11 cellular contexts compared by ENCODE assay signal in the genomic region with DNA sequence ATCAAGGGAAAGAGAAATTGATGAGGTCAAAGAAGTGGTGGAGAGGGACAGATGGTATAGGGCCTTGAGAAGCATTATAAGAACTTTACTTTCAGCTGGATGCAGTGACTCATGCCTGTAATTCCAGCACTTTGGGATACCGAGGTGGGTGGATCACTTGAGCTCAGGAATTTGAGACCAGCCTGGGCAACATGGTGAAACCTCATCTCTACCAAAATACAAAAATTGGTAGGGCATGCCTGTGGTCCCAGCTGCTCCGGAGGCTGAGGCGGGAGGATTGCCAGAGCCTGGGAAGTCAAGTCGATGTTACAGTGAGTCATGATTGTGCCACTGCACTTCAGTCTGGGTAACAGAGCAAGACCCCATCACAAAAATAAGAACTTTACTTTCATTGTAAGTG. TPM values are rescaled to one million over a fixed set of nuclear protein-coding genes. Genes with fewer than 3 reads are reported as not detected.
DNase-seq lines count a peak whose midpoint lies in the region; ATAC-seq and TF ChIP-seq lines count a peak whose summit lies in the region.
"Had no signal": no experiment of that assay in that cellular context is flagged by ENCODE, and none has a peak within 500 bp of the region (broad histone marks: within the 10 kb centered on the region; RNA-seq: fewer than 3 reads in every experiment).

No MANE protein-coding gene starts in this region.

- CTCF ChIA-PET in BJ (lab: Yijun Ruan, JAX), result interaction anchor here (0.8 kb wide), 1 partner anchor 104 kb away, joined by 3 read pairs; no protein-coding TSS in a partner anchor

- DNase-seq in BJ (ENCODE audit: low read depth), result peak; percentile 70
- peak; percentile 86 for DNase-seq in HS-5 (ENCODE audit: low read depth)
- peak; percentile 90 for DNase-seq in astrocyte of the hippocampus (ENCODE audit: low read depth, low spot score)
- DNase-seq in myocyte (ENCODE audit: low read depth), result peak; percentile 96
- no peak for DNase-seq in adrenal gland
- no peak for DNase-seq in NCI-H345 (lab: John Stamatoyannopoulos, UW)
- DNase-seq in stimulated activated CD4-positive, alpha-beta T cell treated with anti-CD3 and anti-CD28 coated beads, Interleukin-4, amount 100 ng/mL, for 24 hours, result no peak
- DNase-seq: Caco-2, substantia nigra had no signal

- H3K27me3 ChIP-seq in BJ (ENCODE audit: control insufficient read depth, insufficient read depth, low read length) (no peaks in the 10 kb centered on the region), adrenal gland (no peaks in the 10 kb centered on the region)
- H3K27me3 ChIP-seq: gastroesophageal sphincter had no signal

- no peak for ATAC-seq in HG02610 (IDR thresholded peaks at IDR 0.05; ENCODE audit: unreplicated experiment)
- ATAC-seq: gastroesophageal sphincter had no signal

- TF ChIP-seq CTCF in BJ (IDR thresholded peaks at IDR 0.05; ENCODE audit: insufficient read depth, low read depth, low read length) (no peak), adrenal gland (IDR thresholded peaks at IDR 0.05) (no peak)

- 54 to 64% (median 60%) methylated on average over 4 of the region's 4 CpGs for WGBS in adrenal gland, 4 donors

- H3K36me3 ChIP-seq in BJ (ENCODE audit: control insufficient read depth, insufficient read depth, low read length), result peaks cover 3% of the 10 kb centered on the region
- peaks cover 0 to 44% of the 10 kb centered on the region in 2 donors for H3K36me3 ChIP-seq in adrenal gland (replicated peaks in 1 of 2)

- peaks cover 25 to 68% of the 10 kb centered on the region in 2 donors for H3K4me1 ChIP-seq in adrenal gland (replicated peaks in 1 of 2)
- H3K4me1 ChIP-seq: Caco-2 had no signal

- intact Hi-C loops in adrenal gland (cut with DNase I), result no loop called here

- no peak for TF ChIP-seq POLR2A in adrenal gland (IDR thresholded peaks at IDR 0.05)

- no peaks in the 10 kb centered on the region for H3K9me3 ChIP-seq in adrenal gland (replicated peaks in 1 of 3)
- H3K9me3 ChIP-seq: Caco-2, gastroesophageal sphincter had no signal

- POLR2A ChIA-PET in BJ (lab: Charles Lee), result interaction anchor here (0.6 kb wide), 1 partner anchor 15 kb away, joined by 8 read pairs; no protein-coding TSS in a partner anchor

- H3K27ac ChIP-seq in adrenal gland, result peak overlapping the region in 1 of 5 donors; percentile 9
- H3K27ac ChIP-seq: gastroesophageal sphincter had no signal

- no peak overlapping the region for H3K4me3 ChIP-seq in BJ (ENCODE audit: low read depth, low read length)
- H3K4me3 ChIP-seq in adrenal gland, result no peak overlapping the region
- H3K4me3 ChIP-seq: gastroesophageal sphincter had no signal

RNA-seq across cellular contexts. Expression of a gene that starts 5.7 kb away (rescaled TPM):
- polyA plus RNA-seq in BJ (2011; rRNA removed) (55.8 and 143 TPM in 2 replicates), adrenal gland (100 to 1,000 TPM in 2 of 3 donors, 10 to 100 TPM in 1; 77.5 to 177 (median 154) TPM)
- 17.8 and 19.0 TPM in 2 replicates for polyA minus RNA-seq in BJ (2011; rRNA and poly(A)+ RNA removed)
- total RNA-seq in myocyte (117 and 160 TPM in 2 replicates), adrenal gland (100 to 1,000 TPM; 115 to 230 (median 167) TPM)
- polyA plus RNA-seq in myocyte (2012), result 148 TPM

Comparison
In these comparisons a context has a peak if more than half of its experiments do, and no peak if none do; other contexts are left out.
1. DNase-seq: peak in BJ (single experiment), HS-5 (single experiment), astrocyte of the hippocampus (single experiment) and myocyte (single experiment); none in adrenal gland (0 of 7), NCI-H345 (single experiment) and stimulated activated CD4-positive, alpha-beta T cell treated with anti-CD3 and anti-CD28 coated beads, Interleukin-4, amount 100 ng/mL, for 24 hours (single experiment).